1 cellular context compared by ENCODE assay signal in the genomic region with DNA sequence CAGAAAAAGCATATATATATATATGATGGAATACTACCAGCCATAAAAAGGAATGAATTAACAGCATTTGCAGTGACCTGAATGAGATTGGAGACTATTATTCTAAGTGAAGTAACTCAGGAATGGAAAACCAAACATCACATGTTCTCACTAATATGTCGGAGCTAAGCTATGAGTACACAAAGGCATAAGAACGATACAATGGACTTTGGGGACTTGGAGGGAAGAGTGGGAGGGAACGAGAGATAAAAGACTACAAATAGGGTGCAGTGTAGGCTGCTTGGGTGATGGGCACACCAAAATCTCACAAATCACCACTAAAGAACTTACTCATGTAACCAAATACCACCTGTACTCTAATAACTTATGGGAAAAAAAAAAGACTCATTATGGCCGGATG. TPM values are rescaled to one million over a fixed set of nuclear protein-coding genes. Genes with fewer than 3 reads are reported as not detected.
"Had no signal": no experiment of that assay in that cellular context is flagged by ENCODE, and none has a peak within 500 bp of the region (broad histone marks: within the 10 kb centered on the region; RNA-seq: fewer than 3 reads in every experiment).

No MANE protein-coding gene starts in this region.

RNA-seq across cellular contexts. Expression of a gene that starts 26.3 kb away (rescaled TPM):
- polyA plus RNA-seq: IgD-negative memory B cell had no signal
